In genomic region chr13:88339271-88339741, GRCh38 we compare ENCODE assay signal across 17 cellular contexts.
A peak's percentile ranks its signal among the peaks of the same experiment; 100 is the strongest.
DNase-seq lines count a peak whose midpoint lies in the region; ATAC-seq and TF ChIP-seq lines count a peak whose summit lies in the region.
"Had no signal": no experiment of that assay in that cellular context is flagged by ENCODE, and none has a peak within 500 bp of the region (broad histone marks: within the 10 kb centered on the region; RNA-seq: fewer than 3 reads in every experiment).

No MANE protein-coding gene starts in this region.

- TF ChIP-seq CTCF in BE2C (IDR thresholded peaks at IDR 0.05; ENCODE audit: low read depth, low read length) = no peak
- TF ChIP-seq CTCF in colonic mucosa (IDR thresholded peaks at IDR 0.05) = no peak
- TF ChIP-seq CTCF in nephron progenitor cell (IDR thresholded peaks at IDR 0.05) = no peak

- WGBS in aorta, 2 donors = 74 to 85% methylated on average over 8 of the region's 8 CpGs

- H3K4me3 Mint-ChIP-seq in nephron progenitor cell = no peak overlapping the region
- H3K4me3 Mint-ChIP-seq: CD14-positive monocyte, IgD-negative memory B cell had no signal

- no peak overlapping the region for H3K4me3 ChIP-seq in BE2C (ENCODE audit: low read depth, low read length)
- no peak overlapping the region for H3K4me3 ChIP-seq in MG63
- H3K4me3 ChIP-seq in colonic mucosa = no peak overlapping the region
- no peak overlapping the region for H3K4me3 ChIP-seq in aorta (ENCODE audit: low read length in 2 of 2)
- H3K4me3 ChIP-seq: HAP-1 had no signal

- no peaks in the 10 kb centered on the region for H3K27me3 ChIP-seq in BE2C
- no peaks in the 10 kb centered on the region for H3K27me3 ChIP-seq in MG63
- no peaks in the 10 kb centered on the region for H3K27me3 ChIP-seq in colonic mucosa
- no peaks in the 10 kb centered on the region for H3K27me3 ChIP-seq in aorta (ENCODE audit: control insufficient read depth in 1 of 2, insufficient read depth in 2 of 2, low read length in 1 of 2)

- no peak overlapping the region for H3K27ac Mint-ChIP-seq in nephron progenitor cell
- H3K27ac Mint-ChIP-seq: CD14-positive monocyte, IgD-negative memory B cell had no signal

- H3K27me3 Mint-ChIP-seq in nephron progenitor cell (ENCODE audit: low read depth, poor library complexity) = peaks cover 2% of the 10 kb centered on the region
- H3K27me3 Mint-ChIP-seq: IgD-negative memory B cell had no signal

- no peak for ATAC-seq in aorta (ENCODE audit: low FRiP score)
- ATAC-seq: Panc1 had no signal

- no peaks in the 10 kb centered on the region for H3K4me1 Mint-ChIP-seq in nephron progenitor cell
- H3K4me1 Mint-ChIP-seq: CD14-positive monocyte had no signal

- no peaks in the 10 kb centered on the region for H3K36me3 Mint-ChIP-seq in nephron progenitor cell (ENCODE audit: low read depth)
- H3K36me3 Mint-ChIP-seq: CD14-positive monocyte, IgD-negative memory B cell had no signal

- DNase-seq in BE2C (peak; percentile 64), MG63 (peak; percentile 32), colonic mucosa (peak; percentile 41), nephron progenitor cell (peak; percentile 12), inferior parietal cortex (ENCODE audit: extremely low spot score) (no peak), amniotic stem cell (lab: John Stamatoyannopoulos, UW) (no peak), aorta (no peak)
- DNase-seq: DMS 273 treated with DMSO at 0.1 percent for 48 hours, NCI-H1105 treated with DMSO at 0.1 percent for 48 hours, NCI-H1694 treated with DMSO at 0.1 percent for 48 hours, NCI-H2107, NCI-H345, NCI-H526 treated with DMSO at 0.1 percent for 48 hours had no signal

- H3K36me3 ChIP-seq in BE2C = no peaks in the 10 kb centered on the region
- no peaks in the 10 kb centered on the region for H3K36me3 ChIP-seq in MG63
- no peaks in the 10 kb centered on the region for H3K36me3 ChIP-seq in colonic mucosa
- no peaks in the 10 kb centered on the region for H3K36me3 ChIP-seq in aorta (ENCODE audit: control insufficient read depth in 1 of 2, insufficient read depth in 2 of 2, low read length in 1 of 2)
- H3K36me3 ChIP-seq: HAP-1 had no signal

- intact Hi-C loops in colonic mucosa (cut with DNase I) (no loop called here), aorta (cut with DNase I) (no loop called here)

- no peaks in the 10 kb centered on the region for H3K9me3 ChIP-seq in BE2C
- H3K9me3 ChIP-seq in MG63 = no peaks in the 10 kb centered on the region
- H3K9me3 ChIP-seq in colonic mucosa = no peaks in the 10 kb centered on the region
- no peaks in the 10 kb centered on the region for H3K9me3 ChIP-seq in aorta (ENCODE audit: control insufficient read depth, low read length)
- H3K9me3 ChIP-seq: HAP-1 had no signal

- H3K4me1 ChIP-seq in BE2C = no peaks in the 10 kb centered on the region
- H3K4me1 ChIP-seq in colonic mucosa = no peaks in the 10 kb centered on the region
- no peaks in the 10 kb centered on the region for H3K4me1 ChIP-seq in aorta (ENCODE audit: control insufficient read depth in 1 of 2, insufficient read depth in 2 of 2, low read length in 2 of 2)
- H3K4me1 ChIP-seq: HAP-1 had no signal

- H3K9me3 Mint-ChIP-seq in nephron progenitor cell = peaks cover 6% of the 10 kb centered on the region

- H3K9ac ChIP-seq in colonic mucosa (ENCODE audit: low read depth in 2 of 2, low read length in 2 of 2) = no peak overlapping the region

- no peak overlapping the region for H3K27ac ChIP-seq in colonic mucosa
- no peak overlapping the region for H3K27ac ChIP-seq in aorta (ENCODE audit: low read depth in 1 of 2, low read length in 2 of 2)

Comparison
In these comparisons a context has a peak if more than half of its experiments do, and no peak if none do; other contexts are left out.
1. DNase-seq: peak in BE2C (single experiment), MG63 (single experiment), colonic mucosa (single experiment) and nephron progenitor cell (single experiment); none in inferior parietal cortex (single experiment), amniotic stem cell (single experiment) and aorta (0 of 2).